In the genomic region with DNA sequence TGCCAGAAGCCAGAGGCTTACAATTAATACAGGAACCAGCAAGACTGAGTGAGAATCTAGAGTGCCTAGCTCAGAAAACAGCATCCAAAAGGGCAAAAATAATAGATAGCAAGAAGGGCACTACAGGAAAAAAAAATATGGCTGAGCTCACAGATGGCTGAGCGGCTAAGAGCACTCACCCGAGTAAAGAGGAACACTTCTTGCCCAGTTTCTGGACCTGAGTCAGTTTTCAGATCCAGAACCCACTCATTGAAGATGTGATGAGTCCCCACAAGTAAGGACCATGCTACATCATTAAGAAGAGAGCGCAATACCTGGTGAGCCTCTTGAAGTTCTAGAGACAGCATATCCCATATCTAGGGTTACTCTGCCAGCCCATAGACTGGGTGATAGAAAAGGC, we compare ENCODE assay signal across 28 cellular contexts.
"Had no signal": no experiment of that assay in that cellular context is flagged by ENCODE, and none has a peak within 500 bp of the region (broad histone marks: within the 10 kb centered on the region; RNA-seq: fewer than 3 reads in every experiment).

No MANE protein-coding gene starts in this region.

- H3K9ac ChIP-seq: neural progenitor cell, parathyroid adenoma had no signal

- H3K36me3 Mint-ChIP-seq: natural killer cell; neural progenitor cell; stimulated activated effector memory CD8-positive, alpha-beta T cell treated with anti-CD3 and anti-CD28 coated beads, Interleukin-12 subunit alpha, Interleukin-12 subunit beta, amount 100 ng/mL, for 72 hours had no signal

- H3K4me2 ChIP-seq: neural progenitor cell had no signal

- H3K9me3 ChIP-seq: ovary, right lobe of liver, testis, upper lobe of left lung, vagina had no signal

- H3K27me3 ChIP-seq: neural progenitor cell, ovary, right lobe of liver, sigmoid colon, suprapubic skin, testis, tibial nerve, upper lobe of left lung, vagina had no signal

- H3K79me2 ChIP-seq: parathyroid adenoma had no signal

- H3K27ac ChIP-seq: neural progenitor cell, ovary, parathyroid adenoma, psoas muscle, right lobe of liver, sigmoid colon, suprapubic skin, testis, tibial nerve, upper lobe of left lung, vagina had no signal

- H3K4me3 ChIP-seq: neural progenitor cell, ovary, psoas muscle, right lobe of liver, sigmoid colon, suprapubic skin, testis, tibial nerve, upper lobe of left lung, vagina had no signal

- H3K27me3 Mint-ChIP-seq: progenitor cell of endocrine pancreas; stimulated activated naive CD8-positive, alpha-beta T cell treated with anti-CD3 and anti-CD28 coated beads, Interleukin-15, amount 100 ng/mL, for 72 hours had no signal

- H3K4me1 ChIP-seq: neural progenitor cell, parathyroid adenoma, psoas muscle, right lobe of liver, sigmoid colon, suprapubic skin, testis, tibial nerve, upper lobe of left lung, vagina had no signal

- H2AFZ ChIP-seq: neural progenitor cell, parathyroid adenoma had no signal

- H3K36me3 ChIP-seq: neural progenitor cell, ovary, right lobe of liver, sigmoid colon, suprapubic skin, tibial nerve, upper lobe of left lung, vagina had no signal

- H3K4me3 Mint-ChIP-seq: natural killer cell; nephron; neural progenitor cell; stimulated activated effector memory CD8-positive, alpha-beta T cell treated with anti-CD3 and anti-CD28 coated beads, Interleukin-12 subunit alpha, Interleukin-12 subunit beta, amount 100 ng/mL, for 72 hours; stimulated activated naive CD8-positive, alpha-beta T cell treated with anti-CD3 and anti-CD28 coated beads, Interleukin-15, amount 100 ng/mL, for 72 hours had no signal

- H3K4me1 Mint-ChIP-seq: natural killer cell; neural progenitor cell; stimulated activated effector memory CD8-positive, alpha-beta T cell treated with anti-CD3 and anti-CD28 coated beads, Interleukin-12 subunit alpha, Interleukin-12 subunit beta, amount 100 ng/mL, for 72 hours; stimulated activated naive CD8-positive, alpha-beta T cell treated with anti-CD3 and anti-CD28 coated beads, Interleukin-15, amount 100 ng/mL, for 72 hours had no signal

- ATAC-seq: natural killer cell; psoas muscle; right cardiac atrium; right lobe of liver; stimulated activated effector memory CD8-positive, alpha-beta T cell treated with anti-CD3 and anti-CD28 coated beads, Interleukin-12 subunit alpha, Interleukin-12 subunit beta, amount 100 ng/mL, for 72 hours; stimulated activated naive CD8-positive, alpha-beta T cell treated with anti-CD3 and anti-CD28 coated beads, Interleukin-15, amount 100 ng/mL, for 72 hours; stimulated activated naive CD8-positive, alpha-beta T cell treated with anti-CD3 and anti-CD28 coated beads, Interleukin-15, Interleukin-2, amounts not matched to agents 100 U/mL and 50 U/mL, for 24 hours had no signal

- DNase-seq: natural killer cell; occipital lobe; ovary; posterior cingulate gyrus; psoas muscle; right cardiac atrium; right lobe of liver; sigmoid colon; small intestine; stimulated activated CD4-positive, alpha-beta T cell treated with anti-CD3 and anti-CD28 coated beads, Interleukin-15, amount 100 ng/mL, for 24 hours; stimulated activated CD4-positive, alpha-beta T cell treated with anti-CD3 and anti-CD28 coated beads, Interleukin-2, amount 100 ng/mL, for 24 hours; stimulated activated CD4-positive, alpha-beta T cell treated with anti-CD3 and anti-CD28 coated beads, Interleukin-2, amount 100 ng/mL, for 48 hours; stimulated activated CD4-positive, alpha-beta T cell treated with anti-CD3 and anti-CD28 coated beads, Interleukin-4, amount 100 ng/mL, for 24 hours; stimulated activated naive CD4-positive, alpha-beta T cell; stimulated activated naive CD8-positive, alpha-beta T cell treated with anti-CD3 and anti-CD28 coated beads, Interleukin-15, amount 100 ng/mL, for 72 hours; stimulated activated naive CD8-positive, alpha-beta T cell treated with anti-CD3 and anti-CD28 coated beads, Interleukin-15, Interleukin-2, amounts not matched to agents 100 U/mL and 50 U/mL, for 24 hours; substantia nigra; testis; trophoblast cell; upper lobe of left lung had no signal

- H3K9me3 Mint-ChIP-seq: natural killer cell; neural progenitor cell; stimulated activated naive CD8-positive, alpha-beta T cell treated with anti-CD3 and anti-CD28 coated beads, Interleukin-15, amount 100 ng/mL, for 72 hours had no signal

- H3K27ac Mint-ChIP-seq: natural killer cell; nephron; neural progenitor cell; progenitor cell of endocrine pancreas; stimulated activated effector memory CD8-positive, alpha-beta T cell treated with anti-CD3 and anti-CD28 coated beads, Interleukin-12 subunit alpha, Interleukin-12 subunit beta, amount 100 ng/mL, for 72 hours; stimulated activated naive CD8-positive, alpha-beta T cell treated with anti-CD3 and anti-CD28 coated beads, Interleukin-15, amount 100 ng/mL, for 72 hours had no signal
